Comparison of ENCODE assay signal across 19 cellular contexts in genomic region chr3:8581806-8582436, GRCh38.
"Had no signal": no experiment of that assay in that cellular context is flagged by ENCODE, and none has a peak within 500 bp of the region (broad histone marks: within the 10 kb centered on the region; RNA-seq: fewer than 3 reads in every experiment).

No MANE protein-coding gene starts in this region.

- H3K4me3 ChIP-seq: ascending aorta, colonic mucosa, hepatocyte, psoas muscle, sigmoid colon, testis had no signal

- H3K27ac ChIP-seq: ascending aorta, colonic mucosa, hepatocyte, psoas muscle, sigmoid colon, testis had no signal

- H3K4me2 ChIP-seq: hepatocyte had no signal

- H3K79me2 ChIP-seq: hepatocyte had no signal

- H3K9me3 ChIP-seq: ascending aorta, colonic mucosa, psoas muscle, testis had no signal

- H3K36me3 ChIP-seq: colonic mucosa, sigmoid colon had no signal

- H3K27me3 ChIP-seq: ascending aorta, colonic mucosa, hepatocyte, sigmoid colon, testis had no signal

- DNase-seq: activated CD4-positive, alpha-beta T cell treated with anti-CD3 and anti-CD28 coated beads for 1 hour; activated CD4-positive, alpha-beta T cell treated with anti-CD3 and anti-CD28 coated beads, Interleukin-2, amount 50 U/mL, for 48 hours; activated CD8-positive, alpha-beta memory T cell treated with anti-CD3 and anti-CD28 coated beads, Interleukin-2, amount 10 ng/mL, durations not matched to agents 7 days and 5 days; activated gamma-delta T cell treated with Interleukin-2 at 50 U/mL for 16 hours; activated naive CD8-positive, alpha-beta T cell treated with anti-CD3 and anti-CD28 coated beads for 36 hours; activated T-cell treated with anti-CD3 and anti-CD28 coated beads, Interleukin-2, amount 50 U/mL, for 48 hours; colonic mucosa; effector CD4-positive, alpha-beta T cell; naive thymus-derived CD8-positive, alpha-beta T cell; nucleus accumbens; psoas muscle; sigmoid colon; stimulated activated CD4-positive, alpha-beta T cell treated with anti-CD3 and anti-CD28 coated beads, Interleukin-15, amount 100 ng/mL, for 24 hours; stimulated activated CD4-positive, alpha-beta T cell treated with anti-CD3 and anti-CD28 coated beads, Interleukin-4, amount 100 ng/mL, for 4 hours; stimulated activated naive CD8-positive, alpha-beta T cell treated with anti-CD3 and anti-CD28 coated beads, Interleukin-15, amount 100 ng/mL, for 72 hours; T-helper 9 cell; testis had no signal

- H2AFZ ChIP-seq: hepatocyte had no signal

- H3K4me1 ChIP-seq: colonic mucosa, sigmoid colon, testis had no signal
